Comparison of ENCODE assay signal across 8 cellular contexts in genomic region chr18:63320690-63321265, GRCh38. TPM values are rescaled to one million over a fixed set of nuclear protein-coding genes. Genes with fewer than 3 reads are reported as not detected.
A peak's percentile ranks its signal among the peaks of the same experiment; 100 is the strongest.
DNase-seq lines count a peak whose midpoint lies in the region; ATAC-seq and TF ChIP-seq lines count a peak whose summit lies in the region.

No MANE protein-coding gene starts in this region.

- ATAC-seq in CD8-positive, alpha-beta T cell = no peak
- peak; percentile 16 for ATAC-seq in GM21723 (IDR thresholded peaks at IDR 0.05; ENCODE audit: unreplicated experiment)
- peak; percentile 38 for ATAC-seq in mucosa of descending colon
- peak; percentile 1 for ATAC-seq in thoracic aorta (ENCODE audit: insufficient number of reproducible peaks, low FRiP score, low read depth)

- POLR2A ChIA-PET in CD8-positive, alpha-beta T cell (lab: Charles Lee) = interaction anchor here (1.0 kb wide), 1 partner anchor 166 kb away, joined by 3 read pairs; no protein-coding TSS in a partner anchor

- CTCF ChIA-PET in CD8-positive, alpha-beta T cell (lab: Charles Lee) = interaction anchor here (3.8 to 8.8 kb wide), 2 partner anchors 189 to 303 kb away, joined by 78 to 144 read pairs; no protein-coding TSS in a partner anchor

- TF ChIP-seq CTCF in CD8-positive, alpha-beta T cell (IDR thresholded peaks at IDR 0.05) = no peak
- TF ChIP-seq CTCF in mucosa of descending colon (IDR thresholded peaks at IDR 0.05) (no peak), thoracic aorta (IDR thresholded peaks at IDR 0.05) (peak; percentile 8)

- H3K4me1 Mint-ChIP-seq in CD8-positive, alpha-beta T cell (ENCODE audit: low read depth) = peaks cover 37% of the 10 kb centered on the region

- H3K4me3 ChIP-seq in CD8-positive, alpha-beta T cell (ENCODE audit: low read depth, low read length) = peak overlapping the region; percentile 53
- peak overlapping the region; percentile 51 for H3K4me3 ChIP-seq in effector memory CD4-positive, alpha-beta T cell (ENCODE audit: insufficient read depth, low read depth, low read length, poor library complexity, severe bottlenecking)
- H3K4me3 ChIP-seq in mucosa of descending colon = peak overlapping the region; percentile 22
- peak overlapping the region; percentile 92 for H3K4me3 ChIP-seq in thoracic aorta

- H3K9me3 Mint-ChIP-seq in CD8-positive, alpha-beta T cell = no peaks in the 10 kb centered on the region

- H3K4me1 ChIP-seq in CD8-positive, alpha-beta T cell (ENCODE audit: insufficient read depth, low read length) = peaks cover 10% of the 10 kb centered on the region
- H3K4me1 ChIP-seq in effector memory CD4-positive, alpha-beta T cell (ENCODE audit: control insufficient read depth, insufficient read depth, low read length, poor library complexity, severe bottlenecking) = peaks cover 12% of the 10 kb centered on the region
- H3K4me1 ChIP-seq in mucosa of descending colon (ENCODE audit: low read depth) (no peaks in the 10 kb centered on the region), thoracic aorta (ENCODE audit: control insufficient read depth in 1 of 2, low read depth in 2 of 2) (peaks cover 8 to 37% of the 10 kb centered on the region in 2 donors)

- no peaks in the 10 kb centered on the region for H3K9me3 ChIP-seq in CD8-positive, alpha-beta T cell (ENCODE audit: low read length)
- no peaks in the 10 kb centered on the region for H3K9me3 ChIP-seq in effector memory CD4-positive, alpha-beta T cell (ENCODE audit: control insufficient read depth, low read length)
- H3K9me3 ChIP-seq in mucosa of descending colon = no peaks in the 10 kb centered on the region
- H3K9me3 ChIP-seq in thoracic aorta = no peaks in the 10 kb centered on the region

- no peaks in the 10 kb centered on the region for H3K36me3 ChIP-seq in CD8-positive, alpha-beta T cell (ENCODE audit: insufficient read depth, low read length)
- H3K36me3 ChIP-seq in effector memory CD4-positive, alpha-beta T cell (ENCODE audit: control insufficient read depth, insufficient read depth, low read length) = no peaks in the 10 kb centered on the region
- H3K36me3 ChIP-seq in mucosa of descending colon (ENCODE audit: low read depth) (no peaks in the 10 kb centered on the region), thoracic aorta (no peaks in the 10 kb centered on the region)

- no peaks in the 10 kb centered on the region for H3K27me3 ChIP-seq in CD8-positive, alpha-beta T cell (ENCODE audit: insufficient read depth, low read length)
- H3K27me3 ChIP-seq in effector memory CD4-positive, alpha-beta T cell (replicated peaks; ENCODE audit: control insufficient read depth, insufficient read depth, low read length, poor library complexity, severe bottlenecking) = no peaks in the 10 kb centered on the region
- no peaks in the 10 kb centered on the region for H3K27me3 ChIP-seq in thoracic aorta (replicated peaks; ENCODE audit: insufficient read depth)

- intact Hi-C loops in CD8-positive, alpha-beta T cell (cut with DNase I, micrococcal nuclease) = loop anchor here (1.0 to 5.0 kb wide), 6 partner anchors 102 to 1134 kb away; partner anchors contain the start of genes VPS4B (in 2 of the 2), PHLPP1 (in 1 of the 2), PIGN (in 1 of the 2) and RELCH (in 1 of the 2)
- intact Hi-C loops in mucosa of descending colon (cut with DNase I, micrococcal nuclease) = loop anchor here (5.0 to 10.0 kb wide), 3 partner anchors 188 to 308 kb away; no protein-coding TSS in a partner anchor

- peak in 4 of 7 experiments; percentile 34 to 67 (median 44) for DNase-seq in CD8-positive, alpha-beta T cell
- DNase-seq in NCI-H1105 treated with DMSO at 0.1 percent for 48 hours (lab: John Stamatoyannopoulos, UW) (peak; percentile 49), mucosa of descending colon (peak; percentile 75 to 83 (median 78)), thoracic aorta (ENCODE audit: low spot score) (no peak), SKM-1 (lab: John Stamatoyannopoulos, UW; ENCODE audit: unreplicated experiment) (no peak)
- DNase-seq in activated CD4-positive, alpha-beta T cell treated with anti-CD3 and anti-CD28 coated beads, Interleukin-2, amount 50 U/mL, for 1 hour = peak; percentile 28
- peak in 1 of 3 donors; percentile 27 for DNase-seq in effector memory CD4-positive, alpha-beta T cell

- H3K27ac ChIP-seq in CD8-positive, alpha-beta T cell (ENCODE audit: low read depth, low read length) = peak overlapping the region; percentile 29
- peak overlapping the region; percentile 68 for H3K27ac ChIP-seq in effector memory CD4-positive, alpha-beta T cell (ENCODE audit: insufficient read depth, low read length, poor library complexity, severe bottlenecking)
- H3K27ac ChIP-seq in thoracic aorta = peak overlapping the region; percentile 66 to 79

- H3K27ac Mint-ChIP-seq in CD8-positive, alpha-beta T cell = peak overlapping the region; percentile 52

- peaks cover 20% of the 10 kb centered on the region for H3K36me3 Mint-ChIP-seq in CD8-positive, alpha-beta T cell

- peak overlapping the region; percentile 88 for H3K4me3 Mint-ChIP-seq in CD8-positive, alpha-beta T cell

- no peaks in the 10 kb centered on the region for H3K27me3 Mint-ChIP-seq in CD8-positive, alpha-beta T cell (ENCODE audit: low read depth)

RNA-seq across cellular contexts. Expression of gene BCL2, which starts 1.2 kb away (rescaled TPM):
- 10 to 100 TPM; 39.5 to 40.5 TPM for total RNA-seq in CD8-positive, alpha-beta T cell
- total RNA-seq in mucosa of descending colon = 10 to 100 TPM; 17.7 to 25.7 (median 20.5) TPM
- total RNA-seq in thoracic aorta = 10 to 100 TPM; 22.9 to 29.3 TPM

RNA-seq across cellular contexts. Expression of gene KDSR, which starts 46.2 kb away (rescaled TPM):
- total RNA-seq in CD8-positive, alpha-beta T cell = 10 to 100 TPM; 12.8 to 13.9 TPM
- 10 to 100 TPM; 33.6 to 79.4 (median 51.4) TPM for total RNA-seq in mucosa of descending colon
- 10 to 100 TPM; 46.2 to 72.4 TPM for total RNA-seq in thoracic aorta

Comparison
In these comparisons a context has a peak if more than half of its experiments do, and no peak if none do; other contexts are left out.
1. DNase-seq: peak in CD8-positive, alpha-beta T cell (4 of 7), NCI-H1105 treated with DMSO at 0.1 percent for 48 hours (single experiment), activated CD4-positive, alpha-beta T cell treated with anti-CD3 and anti-CD28 coated beads, Interleukin-2, amount 50 U/mL, for 1 hour (single experiment) and mucosa of descending colon (3 of 3); none in thoracic aorta (single experiment) and SKM-1 (single experiment).
2. H3K4me3 ChIP-seq: peak in every context shown above with its lines; median percentile 92 in thoracic aorta; 53 in CD8-positive, alpha-beta T cell; 51 in effector memory CD4-positive, alpha-beta T cell; 22 in mucosa of descending colon.
3. Peak in every context shown above with its lines, with median percentiles within 50 percentile points of each other: H3K27ac ChIP-seq.